In genomic region chr2:160876765-160877164, GRCh38 we compare ENCODE assay signal across 17 cellular contexts.
"Had no signal": no experiment of that assay in that cellular context is flagged by ENCODE, and none has a peak within 500 bp of the region (broad histone marks: within the 10 kb centered on the region; RNA-seq: fewer than 3 reads in every experiment).

No MANE protein-coding gene starts in this region.

- H3K4me1 ChIP-seq: gastrocnemius medialis, lower lobe of right lung, transverse colon had no signal

- ATAC-seq: activated CD8-positive, alpha-beta T cell treated with anti-CD3 and anti-CD28 coated beads for 36 hours; activated T-cell treated with anti-CD3 and anti-CD28 coated beads, Interleukin-2, amount 50 U/mL, for 4 hours; gastrocnemius medialis; heart left ventricle; left colon; lower lobe of right lung; right cardiac atrium; stimulated activated naive CD8-positive, alpha-beta T cell treated with anti-CD3 and anti-CD28 coated beads, Interleukin-15, Interleukin-2, amounts not matched to agents 100 U/mL and 50 U/mL, for 24 hours had no signal

- H3K36me3 ChIP-seq: cardiac muscle cell, gastrocnemius medialis, heart left ventricle, lower lobe of right lung, transverse colon had no signal

- H3K9me3 ChIP-seq: gastrocnemius medialis, heart left ventricle, lower lobe of right lung, transverse colon had no signal

- H3K4me3 ChIP-seq: cardiac muscle cell, gastrocnemius medialis, heart left ventricle, lower lobe of right lung, transverse colon had no signal

- DNase-seq: activated B cell treated with CpG ODN at 0.5 μM for 24 hours; activated CD4-positive, alpha-beta T cell treated with anti-CD3 and anti-CD28 coated beads for 48 hours; activated CD8-positive, alpha-beta T cell treated with anti-CD3 and anti-CD28 coated beads for 36 hours; activated effector memory CD4-positive, alpha-beta T cell treated with Interleukin-2 at 50 U/mL for 16 hours; activated T-cell treated with anti-CD3 and anti-CD28 coated beads, Interleukin-2, amount 50 U/mL, for 4 hours; amygdala; gastrocnemius medialis; heart left ventricle; immature natural killer cell; left colon; lower lobe of right lung; right cardiac atrium; small intestine; stimulated activated naive CD8-positive, alpha-beta T cell treated with anti-CD3 and anti-CD28 coated beads, Interleukin-15, Interleukin-2, amounts not matched to agents 100 U/mL and 50 U/mL, for 24 hours; SW 1271; transverse colon had no signal

- H3K27ac ChIP-seq: cardiac muscle cell, gastrocnemius medialis, heart left ventricle, lower lobe of right lung, transverse colon had no signal

- H3K27me3 ChIP-seq: cardiac muscle cell, gastrocnemius medialis, heart left ventricle, transverse colon had no signal
